10 cellular contexts compared by ENCODE assay signal in the genomic region with DNA sequence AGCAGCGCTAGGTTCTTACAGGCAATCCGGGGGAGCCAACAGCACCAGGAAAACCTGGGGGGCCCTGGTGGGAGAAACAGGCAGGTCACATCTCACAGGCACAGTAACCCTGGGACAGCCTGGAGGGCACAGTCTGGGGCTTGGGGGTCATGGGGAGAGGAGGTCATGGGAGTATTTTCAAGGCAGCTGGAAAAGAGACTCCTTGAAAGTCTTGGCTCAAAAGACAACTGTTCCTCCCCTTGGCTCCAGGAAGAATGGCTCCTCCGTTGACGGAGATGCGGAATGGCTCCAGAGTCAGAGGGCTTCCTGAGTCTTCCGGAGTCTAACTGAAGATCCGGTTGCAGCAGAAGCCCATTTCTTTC. TPM values are rescaled to one million over a fixed set of nuclear protein-coding genes. Genes with fewer than 3 reads are reported as not detected.
DNase-seq lines count a peak whose midpoint lies in the region; ATAC-seq, FAIRE-seq and TF ChIP-seq lines count a peak whose summit lies in the region.
"Had no signal": no experiment of that assay in that cellular context is flagged by ENCODE, and none has a peak within 500 bp of the region (broad histone marks: within the 10 kb centered on the region; RNA-seq: fewer than 3 reads in every experiment).

No MANE protein-coding gene starts in this region.

- no peak overlapping the region for H4K91ac ChIP-seq in H1 (replicated peaks; ENCODE audit: insufficient read length, low read length)

- peak overlapping the region; percentile 14; a peak in 2 of 4 replicates for H3K4me2 ChIP-seq in H1 (ENCODE audit: insufficient read depth in 1 of 2, low read depth in 2 of 2, low read length in 2 of 2)

- 0 out of 2 replicates have a peak overlapping the region, but pooled peaks have one; percentile 42 for H2BK12ac ChIP-seq in H1 (ENCODE audit: low read depth, low read length)

- peaks cover 12% of the 10 kb centered on the region for H3K4me1 Mint-ChIP-seq in activated naive CD8-positive, alpha-beta T cell (ENCODE audit: low read depth)
- H3K4me1 Mint-ChIP-seq in activated naive CD8-positive, alpha-beta T cell treated with anti-CD3 and anti-CD28 coated beads, Interleukin-2, amount 50 U/mL, for 24 hours = peaks cover 12% of the 10 kb centered on the region
- peaks cover 7 to 12% of the 10 kb centered on the region in 2 donors for H3K4me1 Mint-ChIP-seq in natural killer cell

- TF ChIP-seq EP300 in H1 (IDR thresholded peaks at IDR 0.05; ENCODE audit: borderline replicate concordance in 1 of 2, low read depth in 2 of 2, low read length in 2 of 2) = no peak

- intact Hi-C loops in natural killer cell (cut with micrococcal nuclease) = no loop called here

- peak overlapping the region; percentile 66 for H3K4me3 Mint-ChIP-seq in activated naive CD8-positive, alpha-beta T cell
- H3K4me3 Mint-ChIP-seq in activated naive CD8-positive, alpha-beta T cell treated with anti-CD3 and anti-CD28 coated beads, Interleukin-2, amount 50 U/mL, for 24 hours = no peak overlapping the region
- H3K4me3 Mint-ChIP-seq in natural killer cell = peak overlapping the region; percentile 41

- no peak overlapping the region for H2BK5ac ChIP-seq in H1 (ENCODE audit: low read depth, low read length)

- no peaks in the 10 kb centered on the region for H3K79me1 ChIP-seq in H1 (ENCODE audit: low read depth, low read length)

- CTCF ChIA-PET in H1 (lab: Charles Lee; ENCODE audit: partially characterized antibody) = interaction anchor here (0.7 to 24.1 kb wide), 15 partner anchors 4 to 119 kb away, joined by 3 to 370 read pairs (median 5); a partner anchor contains a TSS

- no peaks in the 10 kb centered on the region for H3K9me3 ChIP-seq in H1 (ENCODE audit: insufficient read depth in 2 of 2, low read depth in 1 of 2, low read length in 1 of 2)

- H3K9ac ChIP-seq in H1 (replicated peaks in 1 of 4; ENCODE audit: extremely low read depth in 1 of 4, low read depth in 3 of 4, low read length in 3 of 4) = no peak overlapping the region

- no peaks in the 10 kb centered on the region for H3K9me3 Mint-ChIP-seq in activated naive CD8-positive, alpha-beta T cell (ENCODE audit: low read depth)
- no peaks in the 10 kb centered on the region for H3K9me3 Mint-ChIP-seq in activated naive CD8-positive, alpha-beta T cell treated with anti-CD3 and anti-CD28 coated beads, Interleukin-2, amount 50 U/mL, for 24 hours
- H3K9me3 Mint-ChIP-seq in natural killer cell = no peaks in the 10 kb centered on the region
- H3K9me3 Mint-ChIP-seq: IgD-negative memory B cell had no signal

- no peak for FAIRE-seq in H1 (lab: Jason Lieb, UNC)

- no peak overlapping the region for H3K56ac ChIP-seq in H1 (replicated peaks; ENCODE audit: insufficient read length, low read depth, low read length)

- TF ChIP-seq RAD21 in H1 (IDR thresholded peaks at IDR 0.05 in 1 of 2, conservative IDR thresholded peaks at IDR 0.05 in 1 of 2; ENCODE audit: low read depth in 2 of 2, low read length in 2 of 2) = no peak

- H3K14ac ChIP-seq in H1 (ENCODE audit: insufficient read length) = no peak overlapping the region

- H2AK5ac ChIP-seq in H1 (ENCODE audit: low read depth, low read length) = no peak overlapping the region

- H3K4me1 ChIP-seq in H1 (replicated peaks in 1 of 4; ENCODE audit: control insufficient read depth in 3 of 4, insufficient read depth in 4 of 4, low read length in 3 of 4) = peaks cover 0 to 13% (median 8%) of the 10 kb centered on the region in 4 experiments; a peak in 5 of 7 replicates
- no peaks in the 10 kb centered on the region for H3K4me1 ChIP-seq in urinary bladder (ENCODE audit: insufficient read depth)

- POLR2A ChIA-PET in H1 (lab: Charles Lee; ENCODE audit: partially characterized antibody) = interaction anchor here (1.2 to 1.8 kb wide), 3 partner anchors 16 to 35 kb away, joined by 3 to 6 read pairs (median 4); a partner anchor contains a TSS

- H4K20me1 ChIP-seq in H1 (replicated peaks in 1 of 2; ENCODE audit: control insufficient read depth in 1 of 2, insufficient read depth in 2 of 2, low read length in 2 of 2) = no peaks in the 10 kb centered on the region

- no peak overlapping the region for H2BK120ac ChIP-seq in H1 (replicated peaks; ENCODE audit: low read depth, low read length)

- DNase-seq in activated naive CD8-positive, alpha-beta T cell treated with anti-CD3 and anti-CD28 coated beads, Interleukin-2, amount 50 U/mL, for 24 hours = no peak
- DNase-seq in H1 (ENCODE audit: low read depth in 1 of 2, low spot score in 2 of 2) (no peak), natural killer cell (no peak), brain microvascular endothelial cell (no peak), ureter (ENCODE audit: low spot score) (no peak), omental fat pad (ENCODE audit: low spot score) (no peak)
- DNase-seq: activated effector memory CD4-positive, alpha-beta T cell treated with Interleukin-2 at 50 U/mL for 16 hours had no signal

- no peak for TF ChIP-seq CTCF in H1 (IDR thresholded peaks at IDR 0.05; ENCODE audit: control extremely low read depth in 1 of 3, insufficient read depth in 1 of 3, low read depth in 1 of 3, low read length in 3 of 3)
- no peak for TF ChIP-seq CTCF in natural killer cell (IDR thresholded peaks at IDR 0.05)
- TF ChIP-seq CTCF in brain microvascular endothelial cell (IDR thresholded peaks at IDR 0.05; ENCODE audit: low read depth, low read length, missing control alignments) = no peak
- TF ChIP-seq CTCF in omental fat pad (IDR thresholded peaks at IDR 0.05) = no peak

- no peaks in the 10 kb centered on the region for H3K36me3 Mint-ChIP-seq in activated naive CD8-positive, alpha-beta T cell
- no peaks in the 10 kb centered on the region for H3K36me3 Mint-ChIP-seq in activated naive CD8-positive, alpha-beta T cell treated with anti-CD3 and anti-CD28 coated beads, Interleukin-2, amount 50 U/mL, for 24 hours (ENCODE audit: low read depth)
- no peaks in the 10 kb centered on the region for H3K36me3 Mint-ChIP-seq in natural killer cell
- H3K36me3 Mint-ChIP-seq: IgD-negative memory B cell had no signal

- H3K23me2 ChIP-seq in H1 (ENCODE audit: low read depth, low read length) = no peaks in the 10 kb centered on the region

- no peak overlapping the region for H2BK15ac ChIP-seq in H1 (ENCODE audit: low read length)

- peaks cover 7% of the 10 kb centered on the region for H3K27me3 Mint-ChIP-seq in activated naive CD8-positive, alpha-beta T cell
- H3K27me3 Mint-ChIP-seq in activated naive CD8-positive, alpha-beta T cell treated with anti-CD3 and anti-CD28 coated beads, Interleukin-2, amount 50 U/mL, for 24 hours = peaks cover 22% of the 10 kb centered on the region
- peaks cover 23 to 25% of the 10 kb centered on the region in 2 donors for H3K27me3 Mint-ChIP-seq in natural killer cell (ENCODE audit: low read depth in 2 of 2)

- no peaks in the 10 kb centered on the region for H3K27me3 ChIP-seq in H1 (replicated peaks in 1 of 4; ENCODE audit: control insufficient read depth in 3 of 4, extremely low read depth in 1 of 4, insufficient read depth in 3 of 4, low read length in 3 of 4)
- no peaks in the 10 kb centered on the region for H3K27me3 ChIP-seq in brain microvascular endothelial cell (replicated peaks)

- H3K23ac ChIP-seq in H1 (ENCODE audit: insufficient read length) = no peak overlapping the region

- in situ Hi-C loops in brain microvascular endothelial cell (cut with HindIII; ENCODE audit: low pct_ligation_motif_present, low sequenced_read_pairs) = no loop called here

- H3K27ac ChIP-seq in H1 (ENCODE audit: low read depth, low read length) (no peak overlapping the region), urinary bladder (ENCODE audit: low read depth) (peak overlapping the region; percentile 43), brain microvascular endothelial cell (no peak overlapping the region)

- H3K4ac ChIP-seq in H1 (replicated peaks; ENCODE audit: insufficient read length, low read depth, low read length) = no peak overlapping the region

- H2AFZ ChIP-seq in H1 (ENCODE audit: low read length) = no peak overlapping the region

- H3K4me3 ChIP-seq in H1 (ENCODE audit: extremely low read depth in 1 of 4, insufficient read depth in 2 of 4, low read depth in 3 of 4, low read length in 4 of 4) (no peak overlapping the region), urinary bladder (ENCODE audit: low read depth, low read length) (no peak overlapping the region), brain microvascular endothelial cell (ENCODE audit: low read depth, low read length) (no peak overlapping the region)

- 94% methylated on average over 7 of the region's 7 CpGs; no CpG with 5 or more reads in 1 of the 2 experiments for WGBS in H1 (ENCODE audit: extremely low coverage in 1 of 2, insufficient coverage in 1 of 2, insufficient read length in 1 of 2, insufficient replicate concordance in 2 of 2, low coverage in 1 of 2, low lambda C conversion rate in 2 of 2, missing lambda C conversion rate in 1 of 2), 2 experiments
- WGBS in urinary bladder = 37% methylated on average over 7 of the region's 7 CpGs

- H4K5ac ChIP-seq in H1 (ENCODE audit: insufficient read length, low read depth, low read length) = no peak overlapping the region

- H2BK20ac ChIP-seq in H1 (ENCODE audit: low read length) = no peak overlapping the region

- no peak for TF ChIP-seq POLR2A in H1 (IDR thresholded peaks at IDR 0.05; ENCODE audit: control extremely low read depth in 1 of 2, low read depth in 2 of 2, low read length in 2 of 2)

- H3K79me2 ChIP-seq in H1 (ENCODE audit: control insufficient read depth in 1 of 2, insufficient read depth in 2 of 2, low read length in 2 of 2) = no peaks in the 10 kb centered on the region

- H4K8ac ChIP-seq in H1 (ENCODE audit: extremely low read depth, insufficient read depth, low read length) = no peak overlapping the region

- no peaks in the 10 kb centered on the region for H3K36me3 ChIP-seq in H1 (ENCODE audit: control insufficient read depth in 2 of 4, insufficient read depth in 4 of 4, low read length in 3 of 4)
- no peaks in the 10 kb centered on the region for H3K36me3 ChIP-seq in urinary bladder (ENCODE audit: insufficient read depth)
- no peaks in the 10 kb centered on the region for H3K36me3 ChIP-seq in brain microvascular endothelial cell (replicated peaks)

- ATAC-seq in activated naive CD8-positive, alpha-beta T cell treated with anti-CD3 and anti-CD28 coated beads, Interleukin-2, amount 50 U/mL, for 24 hours = no peak
- ATAC-seq in natural killer cell (no peak), omental fat pad (ENCODE audit: low FRiP score) (no peak)

- H3K27ac Mint-ChIP-seq in activated naive CD8-positive, alpha-beta T cell = no peak overlapping the region
- no peak overlapping the region for H3K27ac Mint-ChIP-seq in activated naive CD8-positive, alpha-beta T cell treated with anti-CD3 and anti-CD28 coated beads, Interleukin-2, amount 50 U/mL, for 24 hours
- H3K27ac Mint-ChIP-seq in natural killer cell = peak overlapping the region in 1 of 2 donors; percentile 33
- H3K27ac Mint-ChIP-seq: IgD-negative memory B cell had no signal

- no peak overlapping the region; the same call in 1 of the 2 replicates for H3K18ac ChIP-seq in H1 (ENCODE audit: extremely low read depth, low read length)

RNA-seq across cellular contexts. Expression of a gene that starts 25.9 kb away (rescaled TPM):
- 35.2 and 38.8 TPM in 2 replicates for total RNA-seq in H1 (2021; fragmentation: NEBNext Ultra II Directional; extraction: Animal tissue kit (Norgen Biotek cat#: 25700))
- 61.2 and 69.2 TPM in 2 replicates for polyA plus RNA-seq in H1 (2011; rRNA removed)
- 51.1 TPM for polyA plus RNA-seq in H1 (2011; cell fraction: cytosol; rRNA removed)
- 50.9 TPM for polyA plus RNA-seq in H1 (2011; cell fraction: nucleus; rRNA removed)
- polyA plus RNA-seq in H1 (2012, experiment 1 of 2) = 32.7 to 43.6 TPM (median 41.6 TPM) in 4 replicates
- polyA plus RNA-seq in H1 (2012, experiment 2 of 2) = 65.6 TPM
- polyA plus RNA-seq in H1 (2013, experiment 1 of 2) = 30.8 TPM
- 31.1 TPM for polyA plus RNA-seq in H1 (2013, experiment 2 of 2)
- 63.3 and 65.6 TPM in 2 replicates for polyA minus RNA-seq in H1 (2011; rRNA and poly(A)+ RNA removed)
- 23.8 TPM for polyA minus RNA-seq in H1 (2011; cell fraction: cytosol; rRNA and poly(A)+ RNA removed)
- 28.8 TPM for polyA minus RNA-seq in H1 (2011; cell fraction: nucleus; rRNA and poly(A)+ RNA removed)
- 10 to 100 TPM; 48.9 to 62.8 (median 49.9) TPM for total RNA-seq in natural killer cell
- total RNA-seq in urinary bladder = 39.2 TPM
- 90.4 TPM for polyA plus RNA-seq in urinary bladder
- total RNA-seq in ureter = 76.9 TPM
- total RNA-seq in omental fat pad = 10 to 100 TPM; 54.7 to 73.5 (median 67.3) TPM

RNA-seq across cellular contexts. Expression of a gene that starts 33.3 kb away (rescaled TPM):
- 7.9 and 10.5 TPM in 2 replicates for total RNA-seq in H1 (2021; fragmentation: NEBNext Ultra II Directional; extraction: Animal tissue kit (Norgen Biotek cat#: 25700))
- polyA plus RNA-seq in H1 (2011; rRNA removed) (2.0 and 3.4 TPM in 2 replicates), urinary bladder (166 TPM)
- polyA plus RNA-seq in H1 (2011; cell fraction: cytosol; rRNA removed) = 4.3 TPM
- 31.3 TPM for polyA plus RNA-seq in H1 (2011; cell fraction: nucleus; rRNA removed)
- 6.8 to 10.8 TPM (median 7.9 TPM) in 4 replicates for polyA plus RNA-seq in H1 (2012, experiment 1 of 2)
- polyA plus RNA-seq in H1 (2012, experiment 2 of 2) = 2.9 TPM
- 4.2 TPM for polyA plus RNA-seq in H1 (2013, experiment 1 of 2)
- 3.6 TPM for polyA plus RNA-seq in H1 (2013, experiment 2 of 2)
- polyA minus RNA-seq in H1 (2011; rRNA and poly(A)+ RNA removed) = 3.3 and 4.2 TPM in 2 replicates
- polyA minus RNA-seq in H1 (2011; cell fraction: cytosol; rRNA and poly(A)+ RNA removed) = 6.8 TPM
- polyA minus RNA-seq in H1 (2011; cell fraction: nucleus; rRNA and poly(A)+ RNA removed) = 8.7 TPM
- total RNA-seq in natural killer cell (under 1 TPM in 1 of 3 donors, not detected in 2; 0.14 TPM), urinary bladder (217 TPM), ureter (110 TPM), omental fat pad (10 to 100 TPM; 17.4 to 69.2 (median 21.7) TPM)
- polyA plus RNA-seq: IgD-negative memory B cell had no signal

RNA-seq across cellular contexts. Expression of a gene that starts 53.1 kb away (rescaled TPM):
- 0.35 and 0.44 TPM in 2 replicates for total RNA-seq in H1 (2021; fragmentation: NEBNext Ultra II Directional; extraction: Animal tissue kit (Norgen Biotek cat#: 25700))
- polyA plus RNA-seq in H1 (2011; rRNA removed) (0.39 and 0.61 TPM in 2 replicates), urinary bladder (0.09 TPM)
- polyA plus RNA-seq in H1 (2011; cell fraction: cytosol; rRNA removed) = 0.65 TPM
- polyA plus RNA-seq in H1 (2011; cell fraction: nucleus; rRNA removed) = 1.2 TPM
- 0.29 to 0.44 TPM (median 0.36 TPM) in 3 of 4 replicates, not detected in the other for polyA plus RNA-seq in H1 (2012, experiment 1 of 2)
- polyA plus RNA-seq in H1 (2012, experiment 2 of 2) = 0.21 TPM
- polyA plus RNA-seq in H1 (2013, experiment 1 of 2) = 0.22 TPM
- 0.33 TPM for polyA plus RNA-seq in H1 (2013, experiment 2 of 2)
- 0.32 and 0.35 TPM in 2 replicates for polyA minus RNA-seq in H1 (2011; rRNA and poly(A)+ RNA removed)
- polyA minus RNA-seq in H1 (2011; cell fraction: cytosol; rRNA and poly(A)+ RNA removed) = not detected
- polyA minus RNA-seq in H1 (2011; cell fraction: nucleus; rRNA and poly(A)+ RNA removed) = not detected
- total RNA-seq in natural killer cell (not detected), urinary bladder (0.21 TPM), ureter (not detected), omental fat pad (1 to 10 TPM in 1 of 4 donors, not detected in 3; 1.6 TPM)
- polyA plus RNA-seq: IgD-negative memory B cell had no signal
